1 cellular context compared by ENCODE assay signal in the genomic region with DNA sequence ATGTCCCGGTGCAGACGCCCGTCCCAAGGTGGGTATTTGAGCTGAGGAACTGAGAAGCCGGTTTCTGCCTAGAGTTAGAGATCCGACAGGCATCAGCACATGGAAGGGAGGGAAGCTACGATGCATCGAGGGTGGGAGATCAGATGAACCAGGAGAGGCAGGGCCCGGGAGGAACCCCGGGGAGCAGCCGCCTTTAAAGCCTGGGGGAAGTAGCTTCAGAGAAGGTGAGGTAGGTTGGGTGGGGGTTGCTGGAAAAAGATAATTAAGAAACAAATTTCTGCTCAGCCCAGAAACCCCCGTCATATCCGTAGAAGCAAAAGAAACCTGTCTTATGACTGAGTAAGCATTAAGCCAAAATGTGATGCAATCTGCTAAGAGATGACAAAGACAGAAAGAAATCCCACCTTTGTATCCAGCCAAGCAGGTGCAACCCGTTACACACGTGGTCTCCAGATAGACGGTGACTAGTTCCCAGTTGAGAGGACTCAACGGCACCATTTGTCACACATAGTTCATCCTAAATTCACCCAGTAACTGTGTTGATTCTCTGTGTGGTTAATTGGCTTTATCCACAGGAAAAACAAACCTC.
A peak's percentile ranks its signal among the peaks of the same experiment; 100 is the strongest.
TF ChIP-seq lines count a peak whose summit lies in the region.
"Not testable (repeated sequence)": the region's sequence is repeated elsewhere in the genome, so short reads cannot be mapped to it uniquely, and the experiment has no call there.

No MANE protein-coding gene starts in this region.

TF ChIP-seq in K562, 482 proteins besides CTCF, POLR2A, EP300 and RAD21:
- not testable (repeated sequence) for TF ChIP-seq CEBPG (CRISPR knock-in tag; IDR thresholded peaks at IDR 0.05)
- TF ChIP-seq CEBPG (tag; conservative IDR thresholded peaks at IDR 0.05 in 1 of 2, IDR thresholded peaks at IDR 0.05 in 1 of 2) = peak; percentile 34 to 37; a peak in 2 of 4 replicates
